8 cellular contexts compared by ENCODE assay signal in the genomic region with DNA sequence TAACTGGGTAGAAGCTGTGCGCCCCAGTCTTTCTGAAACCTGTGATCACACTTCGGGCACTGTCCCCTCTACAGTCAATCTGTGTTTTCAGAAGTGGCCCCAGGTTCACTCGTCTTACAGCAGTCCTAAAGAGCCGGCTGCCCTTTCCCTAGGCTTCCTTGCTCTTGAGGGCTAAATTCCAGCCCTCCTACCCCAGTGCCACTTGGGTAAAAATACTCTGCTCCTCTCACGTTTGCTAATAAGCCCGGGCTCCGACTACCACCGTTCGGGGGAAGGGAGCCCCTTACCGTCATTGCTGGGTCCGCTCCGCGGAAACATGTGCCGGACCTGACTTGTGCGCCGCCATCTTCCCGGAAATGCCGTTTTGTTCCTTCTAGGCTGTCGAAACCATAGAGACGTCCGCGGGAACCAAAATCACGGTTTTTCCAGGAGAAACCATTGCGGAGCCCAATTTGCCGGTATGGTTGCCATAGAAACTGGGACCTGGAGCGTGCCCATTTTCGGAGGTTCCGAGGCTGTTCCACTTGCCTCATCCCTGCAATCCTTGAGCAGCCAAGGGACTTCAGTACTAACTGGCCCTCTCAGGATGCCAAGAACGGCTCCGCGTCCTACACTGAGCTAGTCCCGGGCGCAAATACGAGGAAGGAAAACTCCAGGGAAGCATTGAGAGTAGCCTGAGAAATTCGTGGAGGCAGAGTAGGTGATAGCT. TPM values are rescaled to one million over a fixed set of nuclear protein-coding genes. Genes with fewer than 3 reads are reported as not detected.
DNase-seq lines count a peak whose midpoint lies in the region; ATAC-seq, FAIRE-seq and TF ChIP-seq lines count a peak whose summit lies in the region.

A gene (minus strand): TSS at position 358 of the 709 bp plus-strand sequence.

- H3K36me3 ChIP-seq in bronchial epithelial cell (ENCODE audit: control insufficient read depth, insufficient read depth, low read length) (peaks cover 8% of the 10 kb centered on the region), small intestine (ENCODE audit: control insufficient read depth in 2 of 2, insufficient read depth in 2 of 2, low read length in 2 of 2) (peaks cover 0 to 11% of the 10 kb centered on the region in 2 donors)

- peak within 1 kb of the TSS; percentile 25 to 90 for H3K27ac ChIP-seq in small intestine (ENCODE audit: low read depth in 1 of 2, low read length in 1 of 2)

- peak; percentile 90 for DNase-seq in ELF-1 (ENCODE audit: low read depth, low spot score)
- DNase-seq in NCI-H2227 (lab: John Stamatoyannopoulos, UW; ENCODE audit: unreplicated experiment) = peak; percentile 96
- DNase-seq in bronchial epithelial cell (ENCODE audit: low read depth) = peak; percentile 63
- DNase-seq in iPS-NIHi7 (ENCODE audit: extremely low spot score) = peak; percentile 82
- DNase-seq in small intestine = peak; percentile 77

- H3K9me3 ChIP-seq in small intestine (ENCODE audit: control insufficient read depth, low read depth) = no peaks in the 10 kb centered on the region

- no peaks in the 10 kb centered on the region for H3K27me3 ChIP-seq in bronchial epithelial cell (ENCODE audit: control insufficient read depth, insufficient read depth, low read length)
- no peaks in the 10 kb centered on the region for H3K27me3 ChIP-seq in small intestine (ENCODE audit: control insufficient read depth in 2 of 2, insufficient read depth in 2 of 2, low read length in 2 of 2)

- peaks cover 2 to 15% of the 10 kb centered on the region in 2 donors for H3K4me1 ChIP-seq in small intestine (ENCODE audit: control insufficient read depth in 2 of 2, insufficient read depth in 1 of 2, low read depth in 1 of 2, low read length in 1 of 2)

- TF ChIP-seq CTCF in WI38 (IDR thresholded peaks at IDR 0.05; ENCODE audit: low read depth, low read length) = no peak
- TF ChIP-seq CTCF in bronchial epithelial cell (IDR thresholded peaks at IDR 0.05; ENCODE audit: insufficient read depth, low read length, severe bottlenecking) = no peak

- H3K4me3 ChIP-seq in WI38 (ENCODE audit: low read depth, low read length) (peak within 1 kb of the TSS; percentile 97), bronchial epithelial cell (ENCODE audit: low read depth, low read length) (peak within 1 kb of the TSS; percentile 65), small intestine (ENCODE audit: low read depth in 1 of 2, low read length in 2 of 2) (peak within 1 kb of the TSS; percentile 69 to 74)

- ATAC-seq in HG02759 (IDR thresholded peaks at IDR 0.05; ENCODE audit: unreplicated experiment) (peak; percentile 51), HG03039 (IDR thresholded peaks at IDR 0.05; ENCODE audit: unreplicated experiment) (no peak)

- FAIRE-seq in bronchial epithelial cell (lab: Jason Lieb, UNC) = no peak
- FAIRE-seq in small intestine (lab: Jason Lieb, UNC) = no peak

- 0 to 1% (median 0%) methylated on average over 35 of the region's 35 CpGs for WGBS in small intestine, 3 donors

RNA-seq across cellular contexts. Expression of the gene that starts here (rescaled TPM):
- total RNA-seq in bronchial epithelial cell = 15.9 and 29.2 TPM in 2 replicates
- polyA plus RNA-seq in small intestine = 10 to 100 TPM in 2 of 3 donors, 1 to 10 TPM in 1; 8.9 to 31.0 (median 11.1) TPM
